In the genomic region with DNA sequence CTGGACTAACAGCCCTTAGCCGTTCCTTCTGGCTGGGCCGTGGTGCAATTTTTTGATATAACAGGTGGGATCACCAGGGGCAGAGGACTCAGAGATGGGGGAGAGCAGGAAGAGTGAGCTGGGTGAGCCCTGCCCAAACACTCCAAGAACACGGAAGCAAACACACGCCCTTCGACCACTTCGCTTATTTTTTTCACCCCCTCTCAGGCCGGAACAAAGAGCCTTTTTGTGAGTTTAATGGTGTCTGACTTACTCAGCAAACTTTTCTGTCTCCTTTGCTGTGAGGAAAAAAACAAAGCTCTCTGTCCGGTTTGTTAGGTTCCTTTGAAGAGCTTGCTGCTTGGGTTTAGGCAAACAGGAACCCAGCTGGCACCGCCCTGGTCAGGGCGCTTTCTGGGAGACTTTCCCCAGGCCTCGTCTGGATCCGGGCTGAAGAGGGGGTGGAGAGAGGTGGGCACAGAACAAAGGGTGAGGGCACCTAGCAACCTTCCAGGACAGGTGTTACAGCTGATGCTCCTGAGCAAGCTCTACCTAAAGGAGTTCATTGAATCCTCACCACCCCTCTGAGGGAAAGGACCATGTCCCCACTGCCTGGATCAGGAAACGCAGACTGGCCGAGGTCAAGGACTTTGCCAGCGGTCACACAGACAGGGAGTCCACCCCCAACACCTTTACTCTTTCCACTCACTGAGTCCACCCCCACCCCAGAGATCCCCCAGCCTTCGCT, we compare ENCODE assay signal across 9 cellular contexts. TPM values are rescaled to one million over a fixed set of nuclear protein-coding genes. Genes with fewer than 3 reads are reported as not detected.
DNase-seq lines count a peak whose midpoint lies in the region; ATAC-seq, FAIRE-seq and TF ChIP-seq lines count a peak whose summit lies in the region.
"Had no signal": no experiment of that assay in that cellular context is flagged by ENCODE, and none has a peak within 500 bp of the region (broad histone marks: within the 10 kb centered on the region; RNA-seq: fewer than 3 reads in every experiment).

No MANE protein-coding gene starts in this region.

- H3K27ac ChIP-seq in brain microvascular endothelial cell: peak overlapping the region; percentile 37
- peak overlapping the region; percentile 97 for H3K27ac ChIP-seq in HepG2 (ENCODE audit: extremely low read length, insufficient read depth, low read length)
- H3K27ac ChIP-seq in upper lobe of left lung: peak overlapping the region; percentile 82 to 90 (median 86)

- H3K4me1 ChIP-seq in HepG2 (ENCODE audit: insufficient read depth, low read length): peaks cover 90% of the 10 kb centered on the region
- H3K4me1 ChIP-seq in upper lobe of left lung: peaks cover 40 to 77% (median 51%) of the 10 kb centered on the region in 4 donors

- CTCF ChIA-PET in HepG2 (lab: Yijun Ruan, JAX; ENCODE audit: low intra/inter-chr PET ratio, low total read pairs): no interaction called here
- CTCF ChIA-PET in activated CD4-positive, alpha-beta memory T cell treated with anti-CD3 and anti-CD28 coated beads, Interleukin-2, amount 10 ng/mL, durations not matched to agents 7 days and 5 days (lab: Charles Lee): interaction anchor here (0.8 to 2.9 kb wide), 4 partner anchors 38 to 107 kb away, joined by 3 to 18 read pairs (median 6); no protein-coding TSS in a partner anchor

- TF ChIP-seq EP300 in HepG2 (IDR thresholded peaks at IDR 0.05; ENCODE audit: low read depth in 2 of 2, low read length in 2 of 2) (peak in 1 of 2 experiments; percentile 90; a peak in 2 of 4 replicates), HepG2 (CRISPR knock-in tag; IDR thresholded peaks at IDR 0.05; ENCODE audit: borderline replicate concordance) (peak; percentile 65; the same call in 1 of the 2 replicates), upper lobe of left lung (IDR thresholded peaks at IDR 0.05) (no peak)

- POLR2A ChIA-PET in HepG2 (lab: Yijun Ruan, JAX): interaction anchor here (0.8 to 5.4 kb wide), 36 partner anchors 10 to 265 kb away, joined by 3 to 73 read pairs (median 6); a partner anchor contains a TSS
- POLR2A ChIA-PET in activated CD4-positive, alpha-beta memory T cell treated with anti-CD3 and anti-CD28 coated beads, Interleukin-2, amount 10 ng/mL, durations not matched to agents 7 days and 5 days (lab: Charles Lee): interaction anchor here (1.0 to 1.7 kb wide), 5 partner anchors 10 to 263 kb away, joined by 3 to 8 read pairs (median 5); no protein-coding TSS in a partner anchor

- H3K27me3 Mint-ChIP-seq in activated CD4-positive, alpha-beta memory T cell treated with anti-CD3 and anti-CD28 coated beads, Interleukin-2, amount 10 ng/mL, durations not matched to agents 7 days and 5 days: peaks cover 12% of the 10 kb centered on the region
- H3K27me3 Mint-ChIP-seq in activated T-cell treated with anti-CD3 and anti-CD28 coated beads, Interleukin-2, amount 50 U/mL, for 72 hours (ENCODE audit: low read depth): peaks cover 11% of the 10 kb centered on the region

- no peaks in the 10 kb centered on the region for H4K20me1 ChIP-seq in HepG2 (ENCODE audit: insufficient read depth, low read length)

- under 1% methylated on average over 13 of the region's 16 CpGs for WGBS in HepG2 (ENCODE audit: low lambda C conversion rate)
- WGBS in upper lobe of left lung, 2 donors: 31 to 35% methylated on average over 16 of the region's 16 CpGs

- TSS peak; percentile 76 for BruUV-seq in HepG2 (replicated peaks; lab: Mats Ljungman, UMichigan)

- in situ Hi-C loops in brain microvascular endothelial cell (cut with HindIII; ENCODE audit: low pct_ligation_motif_present, low sequenced_read_pairs) (no loop called here), HepG2 (cut with HindIII; ENCODE audit: extremely low pct_ligation_motif_present, low pct_unique_long_range_greater_than_20kb) (no loop called here)

- H3K4me3 ChIP-seq in brain microvascular endothelial cell (ENCODE audit: low read depth, low read length) (no peak overlapping the region), HepG2 (replicated peaks in 1 of 3; ENCODE audit: insufficient read depth in 1 of 3, low read depth in 2 of 3, low read length in 3 of 3) (peak overlapping the region; percentile 38 to 69 (median 46)), upper lobe of left lung (peak overlapping the region in 3 of 4 donors; percentile 12 to 32 (median 20))

- peak overlapping the region; percentile 47 for H2AFZ ChIP-seq in HepG2 (ENCODE audit: low read length)

- DNase-seq in NCI-H1092 treated with DMSO at 0.1 percent for 48 hours (lab: John Stamatoyannopoulos, UW) (peak; percentile 52), NCI-H1092 (lab: John Stamatoyannopoulos, UW) (no peak), brain microvascular endothelial cell (no peak), HepG2 (ENCODE audit: low spot score) (peak; percentile 97), upper lobe of left lung (peak in 1 of 2 donors; percentile 70)
- no peak for DNase-seq in activated CD4-positive, alpha-beta memory T cell treated with anti-CD3 and anti-CD28 coated beads, Interleukin-2, amount 10 ng/mL, durations not matched to agents 7 days and 5 days
- DNase-seq in activated T-cell treated with anti-CD3 and anti-CD28 coated beads, Interleukin-2, amount 50 U/mL, for 48 hours: no peak
- no peak for DNase-seq in activated T-cell treated with anti-CD3 and anti-CD28 coated beads, Interleukin-2, amount 50 U/mL, for 72 hours

- peak overlapping the region; percentile 84 for H3K9ac ChIP-seq in HepG2 (ENCODE audit: insufficient read depth, low read depth, low read length)

- peaks cover 28% of the 10 kb centered on the region for H3K4me1 Mint-ChIP-seq in activated CD4-positive, alpha-beta memory T cell treated with anti-CD3 and anti-CD28 coated beads, Interleukin-2, amount 10 ng/mL, durations not matched to agents 7 days and 5 days
- H3K4me1 Mint-ChIP-seq in activated T-cell treated with anti-CD3 and anti-CD28 coated beads, Interleukin-2, amount 50 U/mL, for 72 hours (ENCODE audit: low read depth): peaks cover 29% of the 10 kb centered on the region

- TF ChIP-seq POLR2A in HepG2 (IDR thresholded peaks at IDR 0.05; ENCODE audit: insufficient read depth in 1 of 2, low read depth in 2 of 2, low read length in 2 of 2): peak in 1 of 2 experiments; percentile 18
- no peak for TF ChIP-seq POLR2A in upper lobe of left lung (IDR thresholded peaks at IDR 0.05)

- H3K4me3 Mint-ChIP-seq in activated CD4-positive, alpha-beta memory T cell treated with anti-CD3 and anti-CD28 coated beads, Interleukin-2, amount 10 ng/mL, durations not matched to agents 7 days and 5 days: no peak overlapping the region
- H3K4me3 Mint-ChIP-seq in activated T-cell treated with anti-CD3 and anti-CD28 coated beads, Interleukin-2, amount 50 U/mL, for 72 hours: no peak overlapping the region
- H3K4me3 Mint-ChIP-seq: brain had no signal

- TF ChIP-seq RAD21 in HepG2 (CRISPR knock-in tag; IDR thresholded peaks at IDR 0.05): no peak

- H3K36me3 Mint-ChIP-seq in activated CD4-positive, alpha-beta memory T cell treated with anti-CD3 and anti-CD28 coated beads, Interleukin-2, amount 10 ng/mL, durations not matched to agents 7 days and 5 days (ENCODE audit: low read depth): no peaks in the 10 kb centered on the region
- H3K36me3 Mint-ChIP-seq in activated T-cell treated with anti-CD3 and anti-CD28 coated beads, Interleukin-2, amount 50 U/mL, for 72 hours (ENCODE audit: insufficient read depth in 2 of 2): no peaks in the 10 kb centered on the region
- H3K36me3 Mint-ChIP-seq: brain had no signal

- intact Hi-C loops in HepG2 (cut with micrococcal nuclease; ENCODE audit: unreplicated experiment): loop anchor here (1.0 to 2.0 kb wide), 4 partner anchors 13 to 102 kb away; no protein-coding TSS in a partner anchor

- H3K9me3 ChIP-seq in HepG2 (ENCODE audit: low read length) (peaks cover 8% of the 10 kb centered on the region), upper lobe of left lung (no peaks in the 10 kb centered on the region)

- no peaks in the 10 kb centered on the region for H3K9me3 Mint-ChIP-seq in activated CD4-positive, alpha-beta memory T cell treated with anti-CD3 and anti-CD28 coated beads, Interleukin-2, amount 10 ng/mL, durations not matched to agents 7 days and 5 days
- H3K9me3 Mint-ChIP-seq in activated T-cell treated with anti-CD3 and anti-CD28 coated beads, Interleukin-2, amount 50 U/mL, for 72 hours: no peaks in the 10 kb centered on the region

- H3K27ac Mint-ChIP-seq in activated CD4-positive, alpha-beta memory T cell treated with anti-CD3 and anti-CD28 coated beads, Interleukin-2, amount 10 ng/mL, durations not matched to agents 7 days and 5 days: no peak overlapping the region
- H3K27ac Mint-ChIP-seq in activated T-cell treated with anti-CD3 and anti-CD28 coated beads, Interleukin-2, amount 50 U/mL, for 72 hours: no peak overlapping the region
- H3K27ac Mint-ChIP-seq: brain had no signal

- H3K27me3 ChIP-seq in brain microvascular endothelial cell (replicated peaks): no peaks in the 10 kb centered on the region
- no peaks in the 10 kb centered on the region; a peak in 1 of 5 replicates for H3K27me3 ChIP-seq in HepG2 (ENCODE audit: control insufficient read depth in 1 of 2, insufficient read depth in 2 of 2, low read length in 2 of 2)
- no peaks in the 10 kb centered on the region for H3K27me3 ChIP-seq in upper lobe of left lung

- TF ChIP-seq CTCF in brain microvascular endothelial cell (IDR thresholded peaks at IDR 0.05; ENCODE audit: low read depth, low read length, missing control alignments) (no peak), HepG2 (CRISPR knock-in tag; IDR thresholded peaks at IDR 0.05) (no peak), upper lobe of left lung (IDR thresholded peaks at IDR 0.05) (no peak)

- ATAC-seq in HepG2: peak; percentile 63
- ATAC-seq in upper lobe of left lung (ENCODE audit: low FRiP score in 2 of 2): peak; percentile 14 to 78
- no peak for ATAC-seq in activated T-cell treated with anti-CD3 and anti-CD28 coated beads, Interleukin-2, amount 50 U/mL, for 72 hours (replicated peaks in 1 of 2)

- peak overlapping the region; percentile 91 for H3K4me2 ChIP-seq in HepG2 (ENCODE audit: low read depth, low read length)

- H3K79me2 ChIP-seq in HepG2 (ENCODE audit: insufficient read depth, low read length): no peaks in the 10 kb centered on the region

- FAIRE-seq in HepG2 (lab: Jason Lieb, UNC): peak; percentile 98

- H3K36me3 ChIP-seq in brain microvascular endothelial cell (replicated peaks) (no peaks in the 10 kb centered on the region), HepG2 (replicated peaks in 1 of 2; ENCODE audit: control insufficient read depth in 1 of 2, insufficient read depth in 2 of 2, low read length in 2 of 2) (no peaks in the 10 kb centered on the region), upper lobe of left lung (no peaks in the 10 kb centered on the region)

RNA-seq across cellular contexts. Expression of a gene that starts 23.3 kb away (rescaled TPM):
- total RNA-seq in HepG2 (2016; rRNA removed; fragmentation: Illumina TruSeq; extraction: Trizol) (not detected in 2 replicates), upper lobe of left lung (not detected)
- total RNA-seq in HepG2 (2016; cell fraction: cytosol; rRNA removed; fragmentation: Illumina TruSeq; extraction: Trizol; ENCODE audit: low read depth): not detected in 2 replicates
- not detected in 2 replicates for total RNA-seq in HepG2 (2016; cell fraction: insoluble cytoplasmic fraction; rRNA removed; fragmentation: Illumina TruSeq; extraction: Trizol)
- not detected in 2 replicates for total RNA-seq in HepG2 (2016; cell fraction: membrane; rRNA removed; fragmentation: Illumina TruSeq; extraction: Trizol)
- not detected in 2 replicates for total RNA-seq in HepG2 (2016; cell fraction: nucleus; rRNA removed; fragmentation: Illumina TruSeq; extraction: Trizol)
- polyA plus RNA-seq in HepG2 (2011; rRNA removed): not detected in 2 replicates
- polyA plus RNA-seq in HepG2 (2011; cell fraction: cytosol; rRNA removed): not detected in 2 replicates
- not detected in 2 replicates for polyA plus RNA-seq in HepG2 (2011; cell fraction: nucleus; rRNA removed)
- not detected in 2 replicates for polyA plus RNA-seq in HepG2 (2012)
- not detected in 2 replicates for polyA plus RNA-seq in HepG2 (2016; cell fraction: cytosol; fragmentation: Illumina TruSeq; extraction: Trizol; ENCODE audit: low read depth)
- polyA plus RNA-seq in HepG2 (2016; cell fraction: insoluble cytoplasmic fraction; fragmentation: Illumina TruSeq; extraction: Trizol; ENCODE audit: low read depth): not detected in 2 replicates
- polyA plus RNA-seq in HepG2 (2016; cell fraction: membrane; fragmentation: Illumina TruSeq; extraction: Trizol; ENCODE audit: low read depth): not detected in 2 replicates
- polyA plus RNA-seq in HepG2 (2016; cell fraction: nucleus; fragmentation: Illumina TruSeq; extraction: Trizol; ENCODE audit: insufficient read depth, low read depth): not detected in 2 replicates
- not detected in 2 replicates for polyA minus RNA-seq in HepG2 (2011; rRNA and poly(A)+ RNA removed; ENCODE audit: low replicate concordance)
- polyA minus RNA-seq in HepG2 (2011; cell fraction: cytosol; rRNA and poly(A)+ RNA removed): not detected in 2 replicates
- not detected in 2 replicates for polyA minus RNA-seq in HepG2 (2011; cell fraction: nucleus; rRNA and poly(A)+ RNA removed)
- not detected for total RNA-seq in activated CD4-positive, alpha-beta memory T cell treated with anti-CD3 and anti-CD28 coated beads, Interleukin-2, amount 10 ng/mL, durations not matched to agents 7 days and 5 days
- total RNA-seq in activated T-cell treated with anti-CD3 and anti-CD28 coated beads, Interleukin-2, amount 50 U/mL, for 72 hours: not detected

RNA-seq across cellular contexts. Expression of a gene that starts 48.7 kb away (rescaled TPM):
- total RNA-seq in HepG2 (2016; rRNA removed; fragmentation: Illumina TruSeq; extraction: Trizol): not detected in 2 replicates
- total RNA-seq in HepG2 (2016; cell fraction: cytosol; rRNA removed; fragmentation: Illumina TruSeq; extraction: Trizol; ENCODE audit: low read depth): not detected in 2 replicates
- not detected in 2 replicates for total RNA-seq in HepG2 (2016; cell fraction: insoluble cytoplasmic fraction; rRNA removed; fragmentation: Illumina TruSeq; extraction: Trizol)
- total RNA-seq in HepG2 (2016; cell fraction: membrane; rRNA removed; fragmentation: Illumina TruSeq; extraction: Trizol): not detected in 2 replicates
- not detected in 2 replicates for total RNA-seq in HepG2 (2016; cell fraction: nucleus; rRNA removed; fragmentation: Illumina TruSeq; extraction: Trizol)
- not detected in 2 replicates for polyA plus RNA-seq in HepG2 (2011; rRNA removed)
- not detected in 2 replicates for polyA plus RNA-seq in HepG2 (2011; cell fraction: cytosol; rRNA removed)
- not detected in 2 replicates for polyA plus RNA-seq in HepG2 (2011; cell fraction: nucleus; rRNA removed)
- polyA plus RNA-seq in HepG2 (2012): not detected in 2 replicates
- polyA plus RNA-seq in HepG2 (2016; cell fraction: cytosol; fragmentation: Illumina TruSeq; extraction: Trizol; ENCODE audit: low read depth): not detected in 2 replicates
- polyA plus RNA-seq in HepG2 (2016; cell fraction: insoluble cytoplasmic fraction; fragmentation: Illumina TruSeq; extraction: Trizol; ENCODE audit: low read depth): not detected in 2 replicates
- not detected in 2 replicates for polyA plus RNA-seq in HepG2 (2016; cell fraction: membrane; fragmentation: Illumina TruSeq; extraction: Trizol; ENCODE audit: low read depth)
- not detected in 2 replicates for polyA plus RNA-seq in HepG2 (2016; cell fraction: nucleus; fragmentation: Illumina TruSeq; extraction: Trizol; ENCODE audit: insufficient read depth, low read depth)
- polyA minus RNA-seq in HepG2 (2011; rRNA and poly(A)+ RNA removed; ENCODE audit: low replicate concordance): not detected in 2 replicates
- polyA minus RNA-seq in HepG2 (2011; cell fraction: cytosol; rRNA and poly(A)+ RNA removed): not detected in 2 replicates
- polyA minus RNA-seq in HepG2 (2011; cell fraction: nucleus; rRNA and poly(A)+ RNA removed): not detected in 2 replicates
- total RNA-seq in upper lobe of left lung: not detected
- total RNA-seq in activated CD4-positive, alpha-beta memory T cell treated with anti-CD3 and anti-CD28 coated beads, Interleukin-2, amount 10 ng/mL, durations not matched to agents 7 days and 5 days: not detected
- total RNA-seq in activated T-cell treated with anti-CD3 and anti-CD28 coated beads, Interleukin-2, amount 50 U/mL, for 72 hours: not detected

Comparison
In these comparisons a context has a peak if more than half of its experiments do, and no peak if none do; other contexts are left out.
1. DNase-seq: peak in NCI-H1092 treated with DMSO at 0.1 percent for 48 hours (single experiment) and HepG2 (single experiment); none in NCI-H1092 (single experiment), brain microvascular endothelial cell (single experiment), activated CD4-positive, alpha-beta memory T cell treated with anti-CD3 and anti-CD28 coated beads, Interleukin-2, amount 10 ng/mL, durations not matched to agents 7 days and 5 days (single experiment), activated T-cell treated with anti-CD3 and anti-CD28 coated beads, Interleukin-2, amount 50 U/mL, for 48 hours (0 of 2) and activated T-cell treated with anti-CD3 and anti-CD28 coated beads, Interleukin-2, amount 50 U/mL, for 72 hours (0 of 2).
2. H3K27ac ChIP-seq: peak in every context shown above with its lines; median percentile 97 in HepG2; 86 in upper lobe of left lung; 37 in brain microvascular endothelial cell.
3. ATAC-seq: peak in HepG2 (single experiment) and upper lobe of left lung (2 of 2); none in activated T-cell treated with anti-CD3 and anti-CD28 coated beads, Interleukin-2, amount 50 U/mL, for 72 hours (0 of 2).